In the genomic region with DNA sequence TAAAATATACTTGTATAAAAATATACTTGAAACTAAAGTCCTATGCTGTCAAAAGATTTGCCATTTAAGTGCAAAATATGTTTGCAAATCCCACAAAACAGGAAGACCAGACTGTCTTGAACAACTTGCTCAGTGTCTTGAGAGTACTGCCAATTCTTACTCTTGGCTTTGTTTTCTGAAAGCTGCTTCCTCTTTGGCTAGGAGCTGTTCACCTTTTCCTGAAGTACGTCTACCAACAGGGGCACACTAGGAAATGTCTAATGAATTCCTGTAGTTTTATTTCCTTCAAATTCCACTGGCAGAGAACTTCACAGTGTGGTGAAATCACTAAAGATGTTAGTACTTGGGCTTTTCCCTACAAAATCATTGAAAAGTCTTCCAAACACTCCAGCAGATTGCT, we compare ENCODE assay signal across 22 cellular contexts.
A peak's percentile ranks its signal among the peaks of the same experiment; 100 is the strongest.
DNase-seq lines count a peak whose midpoint lies in the region; ATAC-seq and TF ChIP-seq lines count a peak whose summit lies in the region.
"Had no signal": no experiment of that assay in that cellular context is flagged by ENCODE, and none has a peak within 500 bp of the region (broad histone marks: within the 10 kb centered on the region; RNA-seq: fewer than 3 reads in every experiment).

No MANE protein-coding gene starts in this region.

- H3F3A ChIP-seq in MM.1S (ENCODE audit: insufficient read depth, low read length), result no peaks in the 10 kb centered on the region

- H3K9ac ChIP-seq in MM.1S (ENCODE audit: low read length), result no peak overlapping the region
- H3K9ac ChIP-seq: GM23248 had no signal

- no peaks in the 10 kb centered on the region for H3K9me2 ChIP-seq in MM.1S (replicated peaks; ENCODE audit: insufficient read depth, low read length)

- no peaks in the 10 kb centered on the region for H4K20me1 ChIP-seq in MM.1S (ENCODE audit: insufficient read depth, low read length)

- no peak for TF ChIP-seq CTCF in fibroblast of pulmonary artery (IDR thresholded peaks at IDR 0.05; ENCODE audit: low read length, missing control alignments)
- TF ChIP-seq CTCF in MM.1S (IDR thresholded peaks at IDR 0.05; ENCODE audit: low read length), result no peak

- ATAC-seq in HG03045 (IDR thresholded peaks at IDR 0.05; ENCODE audit: unreplicated experiment), result no peak
- ATAC-seq: effector memory CD8-positive, alpha-beta T cell; K562; T-helper 17 cell had no signal

- no peak overlapping the region for H3K4me2 ChIP-seq in MM.1S (ENCODE audit: low read depth, low read length)

- H3K4me3 ChIP-seq in fibroblast of pulmonary artery (replicated peaks; ENCODE audit: low read depth, low read length) (no peak overlapping the region), MM.1S (ENCODE audit: low read length) (no peak overlapping the region)
- H3K4me3 ChIP-seq: esophagus squamous epithelium, GM23248, K562 had no signal

- no peaks in the 10 kb centered on the region for H3K9me3 ChIP-seq in MM.1S (replicated peaks; ENCODE audit: insufficient read depth, low read length)
- H3K9me3 ChIP-seq: esophagus squamous epithelium had no signal

- H3K36me3 ChIP-seq in MM.1S (replicated peaks; ENCODE audit: insufficient read depth, low read length), result no peaks in the 10 kb centered on the region
- H3K36me3 ChIP-seq: brain microvascular endothelial cell, esophagus squamous epithelium had no signal

- DNase-seq in GDM1 (lab: John Stamatoyannopoulos, UW) (peak; percentile 29), OCI-M1 (lab: John Stamatoyannopoulos, UW) (peak; percentile 11), fibroblast of pulmonary artery (ENCODE audit: low read depth) (peak; percentile 28), pons (ENCODE audit: low spot score) (peak; percentile 27), MM.1S (no peak), putamen (ENCODE audit: low spot score) (no peak)
- DNase-seq: activated CD4-positive, alpha-beta T cell treated with anti-CD3 and anti-CD28 coated beads for 4 hours; activated CD8-positive, alpha-beta memory T cell treated with anti-CD3 and anti-CD28 coated beads for 24 hours; activated gamma-delta T cell treated with Interleukin-2 at 50 U/mL for 16 hours; activated T-cell treated with anti-CD3 and anti-CD28 coated beads, Interleukin-2, amount 50 U/mL, for 24 hours; brain microvascular endothelial cell; DMS53; effector memory CD8-positive, alpha-beta T cell; esophagus squamous epithelium; GM23248; mesendoderm; NCI-H187; NCI-H2171 treated with DMSO at 0.1 percent for 48 hours; NCI-H524 treated with DMSO at 0.1 percent for 48 hours; T-helper 17 cell had no signal

- H3K79me2 ChIP-seq in MM.1S (ENCODE audit: low read length), result no peaks in the 10 kb centered on the region

- no peak overlapping the region for H2AFZ ChIP-seq in MM.1S (ENCODE audit: low read length)
- H2AFZ ChIP-seq: GM23248 had no signal

- no peaks in the 10 kb centered on the region for H3K4me1 ChIP-seq in MM.1S (ENCODE audit: low read length)

- no peak overlapping the region for H3K27ac ChIP-seq in MM.1S (ENCODE audit: low read length)
- H3K27ac ChIP-seq: brain microvascular endothelial cell, GM23248 had no signal

- no peaks in the 10 kb centered on the region for H3K27me3 ChIP-seq in MM.1S (replicated peaks; ENCODE audit: insufficient read depth, low read length)
- H3K27me3 ChIP-seq: brain microvascular endothelial cell, esophagus squamous epithelium had no signal

Comparison
In these comparisons a context has a peak if more than half of its experiments do, and no peak if none do; other contexts are left out.
1. DNase-seq: peak in GDM1 (single experiment), OCI-M1 (single experiment), fibroblast of pulmonary artery (single experiment) and pons (single experiment); none in MM.1S (single experiment) and putamen (single experiment).